ENCODE assay signal across 8 cellular contexts in the genomic region with DNA sequence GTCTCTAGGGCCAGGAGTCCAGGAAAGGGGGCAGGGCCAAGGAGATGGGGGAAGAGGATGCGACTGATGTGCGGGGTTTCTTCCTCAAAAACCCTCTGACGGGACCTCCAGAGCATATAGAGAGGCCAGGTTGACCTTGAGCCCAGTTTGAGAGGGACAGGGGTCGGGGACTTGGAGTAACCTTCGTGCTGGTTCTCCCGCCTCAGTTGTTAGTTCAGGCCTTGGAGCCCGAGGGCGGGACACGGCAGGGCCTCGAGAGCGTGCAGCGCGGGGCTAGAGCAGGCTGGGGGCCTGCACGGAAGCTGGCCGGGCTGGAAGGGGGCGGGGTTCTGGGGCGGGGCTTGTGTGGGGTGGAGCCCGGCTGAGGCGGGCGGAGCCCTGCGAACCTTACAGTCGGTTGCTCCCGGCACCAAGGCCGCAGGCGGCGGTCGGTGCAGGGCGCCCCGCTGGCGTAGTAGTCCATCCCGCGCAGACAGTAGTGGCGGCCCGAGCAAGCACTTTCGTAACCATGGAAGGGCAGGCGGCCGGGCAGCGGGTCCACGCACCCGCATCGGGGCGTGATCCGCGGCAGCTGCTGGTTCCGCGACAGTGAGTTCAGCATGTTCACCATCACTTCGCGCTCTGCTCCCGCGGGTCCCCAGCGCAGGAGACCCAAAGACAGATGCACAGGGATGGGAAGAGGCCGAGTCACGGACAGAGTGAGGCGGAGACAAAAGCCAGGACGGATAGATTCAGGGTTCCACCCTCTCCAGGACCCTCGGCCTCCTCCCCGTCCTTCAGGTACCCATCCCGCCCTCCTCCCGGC. TPM values are rescaled to one million over a fixed set of nuclear protein-coding genes. Genes with fewer than 3 reads are reported as not detected.
DNase-seq lines count a peak whose midpoint lies in the region; ATAC-seq and TF ChIP-seq lines count a peak whose summit lies in the region.

No MANE protein-coding gene starts in this region.

- H2AK5ac ChIP-seq in H9 (ENCODE audit: insufficient read length, low read length): no peak overlapping the region

- H4K8ac ChIP-seq in H9 (replicated peaks; ENCODE audit: insufficient read length, low read depth, low read length): no peak overlapping the region

- no peaks in the 10 kb centered on the region for H4K20me1 ChIP-seq in H9 (ENCODE audit: control insufficient read depth, insufficient read depth, insufficient read length)

- no peak overlapping the region for H2BK120ac ChIP-seq in H9 (ENCODE audit: low read depth, low read length, poor library complexity, severe bottlenecking)

- peaks cover 60% of the 10 kb centered on the region for H3K27me3 Mint-ChIP-seq in H9 (ENCODE audit: low read depth)
- H3K27me3 Mint-ChIP-seq in activated CD4-positive, alpha-beta T cell treated with anti-CD3 and anti-CD28 coated beads, Interleukin-2, amount 10 ng/mL, durations not matched to agents 24 days and 14 days: peaks cover 14% of the 10 kb centered on the region

- DNase-seq in COLO668 (lab: John Stamatoyannopoulos, UW; ENCODE audit: unreplicated experiment) (peak; percentile 83), H9 (peak; percentile 92), NCI-H345 (lab: John Stamatoyannopoulos, UW) (peak; percentile 88)
- peak; percentile 92 for DNase-seq in activated CD4-positive, alpha-beta T cell treated with anti-CD3 and anti-CD28 coated beads, Interleukin-2, amount 10 ng/mL, durations not matched to agents 24 days and 14 days
- DNase-seq in stimulated activated CD4-positive, alpha-beta T cell treated with anti-CD3 and anti-CD28 coated beads, Interleukin-15, amount 100 ng/mL, for 48 hours (ENCODE audit: low read depth in 2 of 2): peak; percentile 54 to 72

- H3K4me3 Mint-ChIP-seq in H9: peak overlapping the region; percentile 83 to 95
- peak overlapping the region; percentile 87 for H3K4me3 Mint-ChIP-seq in activated CD4-positive, alpha-beta T cell treated with anti-CD3 and anti-CD28 coated beads, Interleukin-2, amount 10 ng/mL, durations not matched to agents 24 days and 14 days

- no peaks in the 10 kb centered on the region for H3K9me3 Mint-ChIP-seq in H9
- H3K9me3 Mint-ChIP-seq in activated CD4-positive, alpha-beta T cell treated with anti-CD3 and anti-CD28 coated beads, Interleukin-2, amount 10 ng/mL, durations not matched to agents 24 days and 14 days: no peaks in the 10 kb centered on the region

- no peak overlapping the region for H3K27ac ChIP-seq in H9 (ENCODE audit: insufficient read length, low read depth, low read length)
- peak overlapping the region; percentile 69 for H3K27ac ChIP-seq in cingulate gyrus (ENCODE audit: low read depth, low read length)
- H3K27ac ChIP-seq in layer of hippocampus (ENCODE audit: low read depth, low read length): peak overlapping the region; percentile 72

- H3K56ac ChIP-seq in H9 (ENCODE audit: insufficient read length, low read depth, low read length): no peak overlapping the region

- no peak overlapping the region for H2BK12ac ChIP-seq in H9 (ENCODE audit: insufficient read length, low read depth, low read length)

- no peak overlapping the region for H3K4ac ChIP-seq in H9 (ENCODE audit: low read depth, low read length)

- H2BK15ac ChIP-seq in H9 (ENCODE audit: low read depth, low read length): no peak overlapping the region

- no peak overlapping the region for H2BK20ac ChIP-seq in H9 (ENCODE audit: low read depth, low read length, poor library complexity, severe bottlenecking)

- intact Hi-C loops in activated CD4-positive, alpha-beta T cell treated with anti-CD3 and anti-CD28 coated beads, Interleukin-2, amount 10 ng/mL, durations not matched to agents 24 days and 14 days (cut with micrococcal nuclease): loop anchor here (1.0 to 2.0 kb wide), 3 partner anchors 51 to 202 kb away; partner anchors contain the start of genes DNAI1, FAM219A, KIF24 and NUDT2

- no peak overlapping the region for H4K5ac ChIP-seq in H9 (ENCODE audit: insufficient read length, low read depth, low read length)

- no peak for TF ChIP-seq CTCF in H9 (conservative IDR thresholded peaks at IDR 0.05)

- no peak overlapping the region for H3K27ac Mint-ChIP-seq in H9
- peak overlapping the region; percentile 76 for H3K27ac Mint-ChIP-seq in activated CD4-positive, alpha-beta T cell treated with anti-CD3 and anti-CD28 coated beads, Interleukin-2, amount 10 ng/mL, durations not matched to agents 24 days and 14 days

- no peaks in the 10 kb centered on the region for H3K79me1 ChIP-seq in H9 (ENCODE audit: insufficient read depth, low read depth, low read length, poor library complexity, severe bottlenecking)

- H3K14ac ChIP-seq in H9 (ENCODE audit: insufficient read depth, low read length): peak overlapping the region; percentile 62; the same call in 1 of the 2 replicates

- no peak overlapping the region for H3K18ac ChIP-seq in H9 (ENCODE audit: insufficient read length, low read depth, low read length)

- no peak overlapping the region for H2AFZ ChIP-seq in H9 (ENCODE audit: low read length)

- H3K9ac ChIP-seq in H9 (ENCODE audit: extremely low read depth, insufficient read length, low read length): peak overlapping the region; percentile 16

- H3K4me1 ChIP-seq in H9 (ENCODE audit: insufficient read depth, low read length): 0 out of 2 replicates have a peak, but pooled peaks cover 3% of the 10 kb centered on the region

- peaks cover 34% of the 10 kb centered on the region for H3K23me2 ChIP-seq in H9 (ENCODE audit: insufficient read length, low read depth, low read length, poor library complexity, severe bottlenecking)

- no peak overlapping the region for H2BK5ac ChIP-seq in H9 (ENCODE audit: insufficient read length, low read length)

- H3K23ac ChIP-seq in H9 (ENCODE audit: insufficient read length, low read depth, low read length): no peak overlapping the region

- H3K36me3 Mint-ChIP-seq in H9 (ENCODE audit: insufficient read depth in 1 of 3, low read depth in 3 of 3): no peaks in the 10 kb centered on the region; a peak in 1 of 7 replicates
- no peaks in the 10 kb centered on the region for H3K36me3 Mint-ChIP-seq in activated CD4-positive, alpha-beta T cell treated with anti-CD3 and anti-CD28 coated beads, Interleukin-2, amount 10 ng/mL, durations not matched to agents 24 days and 14 days (ENCODE audit: low read depth)

- H3T11ph ChIP-seq in H9 (ENCODE audit: low read length): no peak overlapping the region

- no peaks in the 10 kb centered on the region for H3K79me2 ChIP-seq in H9 (ENCODE audit: insufficient read depth, low read length)

- H3K4me1 Mint-ChIP-seq in H9: peaks cover 15 to 29% of the 10 kb centered on the region in 2 experiments
- H3K4me1 Mint-ChIP-seq in activated CD4-positive, alpha-beta T cell treated with anti-CD3 and anti-CD28 coated beads, Interleukin-2, amount 10 ng/mL, durations not matched to agents 24 days and 14 days: peaks cover 37% of the 10 kb centered on the region

- no peak for ATAC-seq in GM18870 (IDR thresholded peaks at IDR 0.05; ENCODE audit: unreplicated experiment)

- no peaks in the 10 kb centered on the region for H3K9me3 ChIP-seq in H9 (ENCODE audit: control insufficient read depth, low read depth, low read length)

- no peak overlapping the region for H4K91ac ChIP-seq in H9 (ENCODE audit: insufficient read length, low read depth, low read length)

- H3K4me2 ChIP-seq in H9 (ENCODE audit: insufficient read depth, insufficient read length, low read length): peak overlapping the region; percentile 59

- peaks cover 2% of the 10 kb centered on the region; the same call in 1 of the 2 replicates for H3K27me3 ChIP-seq in H9 (ENCODE audit: insufficient read depth, low read length)
- no peaks in the 10 kb centered on the region for H3K27me3 ChIP-seq in layer of hippocampus (ENCODE audit: control insufficient read depth, insufficient read depth, low read length)

- no CpG with 5 or more reads among the region's 59 CpGs for WGBS in H9 (ENCODE audit: extremely low coverage, insufficient read length, low lambda C conversion rate)

RNA-seq across cellular contexts. Expression of gene MYORG, which starts 4.0 kb away (rescaled TPM):
- 5.6 and 5.7 TPM in 2 replicates for total RNA-seq in H9 (2021)
- 1.4 TPM in 2 replicates for total RNA-seq in activated CD4-positive, alpha-beta T cell treated with anti-CD3 and anti-CD28 coated beads, Interleukin-2, amount 10 ng/mL, durations not matched to agents 24 days and 14 days

RNA-seq across cellular contexts. Expression of gene NUDT2, which starts 51.3 kb away (rescaled TPM):
- 13.5 and 14.1 TPM in 2 replicates for total RNA-seq in H9 (2021)
- 30.4 and 31.9 TPM in 2 replicates for total RNA-seq in activated CD4-positive, alpha-beta T cell treated with anti-CD3 and anti-CD28 coated beads, Interleukin-2, amount 10 ng/mL, durations not matched to agents 24 days and 14 days

RNA-seq across cellular contexts. Expression of gene KIF24, which starts 51.6 kb away (rescaled TPM):
- total RNA-seq in H9 (2021): 3.7 and 4.0 TPM in 2 replicates
- total RNA-seq in activated CD4-positive, alpha-beta T cell treated with anti-CD3 and anti-CD28 coated beads, Interleukin-2, amount 10 ng/mL, durations not matched to agents 24 days and 14 days: 5.9 and 6.2 TPM in 2 replicates
